11 cellular contexts compared by ENCODE assay signal in genomic region chr3:16433701-16434151, GRCh38.
A peak's percentile ranks its signal among the peaks of the same experiment; 100 is the strongest.
DNase-seq lines count a peak whose midpoint lies in the region; ATAC-seq, FAIRE-seq and TF ChIP-seq lines count a peak whose summit lies in the region.
"Had no signal": no experiment of that assay in that cellular context is flagged by ENCODE, and none has a peak within 500 bp of the region (broad histone marks: within the 10 kb centered on the region; RNA-seq: fewer than 3 reads in every experiment).

No MANE protein-coding gene starts in this region.

- H3K4me1 ChIP-seq in GM12878 (ENCODE audit: control insufficient read depth, insufficient read depth, low read length): peaks cover 39% of the 10 kb centered on the region
- H3K4me1 ChIP-seq in body of pancreas: no peaks in the 10 kb centered on the region
- H3K4me1 ChIP-seq in kidney (ENCODE audit: control insufficient read depth in 1 of 2, insufficient read depth in 1 of 2, low read depth in 1 of 2, low read length in 2 of 2): no peaks in the 10 kb centered on the region

- in situ Hi-C loops in GM12878 (cut with MboI): no loop called here

- H3K27ac ChIP-seq in GM12878 (ENCODE audit: control insufficient read depth, insufficient read depth) (peak overlapping the region; percentile 59), body of pancreas (no peak overlapping the region), kidney (ENCODE audit: low read depth in 2 of 2, low read length in 2 of 2) (no peak overlapping the region)
- H3K27ac ChIP-seq: cardiac muscle cell had no signal

- peak; percentile 80 to 95 for TF ChIP-seq EP300 in GM12878 (IDR thresholded peaks at IDR 0.05; ENCODE audit: borderline replicate concordance in 1 of 2, control insufficient read depth in 1 of 2, low read depth in 2 of 2, low read length in 2 of 2)

- SMC1A ChIA-PET in GM12878 (lab: Charles Lee; ENCODE audit: uncharacterized antibody, unreplicated experiment): interaction anchor here (0.8 to 2.6 kb wide), 11 partner anchors 13 to 78 kb away, joined by 3 to 9 read pairs (median 4); no protein-coding TSS in a partner anchor

- H3K4me2 ChIP-seq in GM12878 (ENCODE audit: control insufficient read depth, insufficient read depth): peak overlapping the region; percentile 78

- H3K9ac ChIP-seq in GM12878 (ENCODE audit: control insufficient read depth, insufficient read depth, low read length) (peak overlapping the region; percentile 9; the same call in 1 of the 2 replicates), kidney (ENCODE audit: low read length in 2 of 2) (no peak overlapping the region)

- TF ChIP-seq CTCF in GM12878 (IDR thresholded peaks at IDR 0.05 in 2 of 3, conservative IDR thresholded peaks at IDR 0.05 in 1 of 3; ENCODE audit: control insufficient read depth in 2 of 3, extremely low read depth in 1 of 3, insufficient read depth in 1 of 3, low read depth in 3 of 3, low read length in 3 of 3) (no peak), body of pancreas (IDR thresholded peaks at IDR 0.05) (no peak), kidney (IDR thresholded peaks at IDR 0.05; ENCODE audit: borderline replicate concordance, extremely low read depth, insufficient read depth) (no peak)

- 1% methylated on average over 13 of the region's 13 CpGs for WGBS in GM12878 (ENCODE audit: insufficient coverage, insufficient replicate concordance, low lambda C conversion rate, missing lambda C conversion rate)
- WGBS in body of pancreas, 2 donors: 82 to 89% methylated on average over 12 to 13 of the region's 13 CpGs

- CTCF ChIA-PET in GM12878 (lab: Yijun Ruan, JAX): interaction anchor here (0.7 to 1.0 kb wide), 2 partner anchors 72 to 116 kb away, joined by 3 to 4 read pairs; no protein-coding TSS in a partner anchor

- TF ChIP-seq POLR2A in GM12878 (IDR thresholded peaks at IDR 0.05; ENCODE audit: low read depth, low read length): no peak
- TF ChIP-seq POLR2A in body of pancreas (IDR thresholded peaks at IDR 0.05): no peak

- RAD21 ChIA-PET in GM12878 (lab: Charles Lee; ENCODE audit: unreplicated experiment): interaction anchor here (0.6 to 2.2 kb wide), 8 partner anchors 16 to 117 kb away, joined by 3 to 11 read pairs (median 4); no protein-coding TSS in a partner anchor

- peaks cover 37% of the 10 kb centered on the region for H3K79me2 ChIP-seq in GM12878 (ENCODE audit: control insufficient read depth, insufficient read depth, low read length)

- no peaks in the 10 kb centered on the region for H4K20me1 ChIP-seq in GM12878 (ENCODE audit: control insufficient read depth, insufficient read depth)

- POLR2A ChIA-PET in GM12878 (lab: Charles Lee): no interaction called here

- ATAC-seq in GM18520 (IDR thresholded peaks at IDR 0.05; ENCODE audit: unreplicated experiment): peak; percentile 59
- ATAC-seq in GM21515 (IDR thresholded peaks at IDR 0.05; ENCODE audit: unreplicated experiment): peak; percentile 85
- ATAC-seq in HG03097 (IDR thresholded peaks at IDR 0.05; ENCODE audit: low FRiP score, unreplicated experiment): peak; percentile 68
- peak; percentile 89 for ATAC-seq in GM12878
- ATAC-seq in body of pancreas: no peak

- H3K27me3 ChIP-seq in GM12878 (replicated peaks in 1 of 2; ENCODE audit: control insufficient read depth in 2 of 2, insufficient read depth in 2 of 2, low read length in 1 of 2) (no peaks in the 10 kb centered on the region), body of pancreas (no peaks in the 10 kb centered on the region)
- H3K27me3 ChIP-seq: cardiac muscle cell had no signal

- BruUV-seq in GM12878 (replicated peaks; lab: Mats Ljungman, UMichigan): no TSS peak

- FAIRE-seq in GM12878 (lab: Jason Lieb, UNC) (peak; percentile 92), kidney (lab: Jason Lieb, UNC) (no peak)

- H3K9me3 ChIP-seq in GM12878 (replicated peaks; ENCODE audit: control insufficient read depth, insufficient read depth, low read length) (no peaks in the 10 kb centered on the region), body of pancreas (no peaks in the 10 kb centered on the region), kidney (ENCODE audit: control insufficient read depth in 1 of 2, low read length in 2 of 2) (no peaks in the 10 kb centered on the region)

- H3K4me3 ChIP-seq in GM12878 (no peak overlapping the region; the same call in 1 of the 2 replicates), body of pancreas (no peak overlapping the region), kidney (ENCODE audit: low read length in 2 of 2) (no peak overlapping the region)
- H3K4me3 ChIP-seq: cardiac muscle cell had no signal

- peaks cover 7 to 15% of the 10 kb centered on the region in 2 experiments for H3K36me3 ChIP-seq in GM12878 (ENCODE audit: control insufficient read depth in 2 of 2, insufficient read depth in 2 of 2, low read length in 1 of 2)
- no peaks in the 10 kb centered on the region for H3K36me3 ChIP-seq in body of pancreas (replicated peaks in 1 of 2; ENCODE audit: insufficient read depth in 1 of 2, low read depth in 2 of 2)
- no peaks in the 10 kb centered on the region for H3K36me3 ChIP-seq in kidney (ENCODE audit: control insufficient read depth in 1 of 2, insufficient read depth in 2 of 2, low read length in 2 of 2)
- H3K36me3 ChIP-seq: cardiac muscle cell had no signal

- intact Hi-C loops in GM12878 (cut with micrococcal nuclease; ENCODE audit: unreplicated experiment): loop anchor here (2.0 to 5.0 kb wide), 2 partner anchors 61 to 119 kb away; no protein-coding TSS in a partner anchor
- intact Hi-C loops in body of pancreas (cut with DNase I): no loop called here
- intact Hi-C loops in kidney (cut with DNase I): no loop called here

- TF ChIP-seq RAD21 in GM12878 (IDR thresholded peaks at IDR 0.05; ENCODE audit: insufficient read depth, low read depth, low read length): no peak; the same call in 1 of the 2 replicates

- no peak overlapping the region for H2AFZ ChIP-seq in GM12878 (ENCODE audit: control insufficient read depth, low read depth, low read length)

- peak; percentile 74 for DNase-seq in GM12878 (ENCODE audit: low read depth, low spot score)
- DNase-seq in superior temporal gyrus (ENCODE audit: extremely low spot score): no peak
- DNase-seq in body of pancreas: no peak
- DNase-seq in NCI-H1048 (lab: John Stamatoyannopoulos, UW): no peak
- no peak for DNase-seq in kidney
- DNase-seq: activated CD8-positive, alpha-beta memory T cell treated with anti-CD3 and anti-CD28 coated beads, Interleukin-2, amount 50 U/mL, for 48 hours; NCI-H2081 treated with DMSO at 0.1 percent for 48 hours had no signal

TF ChIP-seq in GM12878, 131 proteins besides CTCF, POLR2A, EP300 and RAD21 (continues in another document):
- TF ChIP-seq EZH2 (IDR thresholded peaks at IDR 0.05; ENCODE audit: borderline replicate concordance, control insufficient read depth, low read depth, low read length): no peak
- TF ChIP-seq ESRRA (IDR thresholded peaks at IDR 0.05; ENCODE audit: low read length): no peak
- TF ChIP-seq ZNF217 (IDR thresholded peaks at IDR 0.05): peak; percentile 89
- TF ChIP-seq BCL3 (IDR thresholded peaks at IDR 0.05; ENCODE audit: borderline replicate concordance, insufficient read depth, low read depth, low read length, poor library complexity, severe bottlenecking): peak; percentile 74
- TF ChIP-seq LARP7 (IDR thresholded peaks at IDR 0.05): peak; percentile 39; the same call in 1 of the 2 replicates
- TF ChIP-seq BHLHE40 (IDR thresholded peaks at IDR 0.05; ENCODE audit: borderline replicate concordance in 1 of 2, low read depth in 2 of 2, low read length in 1 of 2): peak; percentile 51 to 68; a peak in 3 of 4 replicates
- TF ChIP-seq MXI1 (IDR thresholded peaks at IDR 0.05; ENCODE audit: low read depth, low read length): peak; percentile 58; the same call in 1 of the 2 replicates
- no peak for TF ChIP-seq ZNF274 (IDR thresholded peaks at IDR 0.05; ENCODE audit: insufficient read depth, insufficient read length)
- TF ChIP-seq PAX5 (IDR thresholded peaks at IDR 0.05; ENCODE audit: borderline replicate concordance, low read depth, low read length): peak; percentile 97
- no peak; the same call in 1 of the 2 replicates for TF ChIP-seq JUNB (IDR thresholded peaks at IDR 0.05)
- TF ChIP-seq ZNF207 (IDR thresholded peaks at IDR 0.05; ENCODE audit: borderline replicate concordance): no peak
- peak; percentile 44; the same call in 1 of the 2 replicates for TF ChIP-seq ZNF24 (IDR thresholded peaks at IDR 0.05)
- 0 out of 2 replicates have a peak, but pooled peaks have one; percentile 65 for TF ChIP-seq RELB (IDR thresholded peaks at IDR 0.05; ENCODE audit: low read depth)
- TF ChIP-seq MTA3 (IDR thresholded peaks at IDR 0.05; ENCODE audit: borderline replicate concordance, low read length): no peak; the same call in 1 of the 2 replicates
- peak in 1 of 2 experiments; percentile 75; a peak in 2 of 4 replicates for TF ChIP-seq ETV6 (conservative IDR thresholded peaks at IDR 0.05 in 1 of 2, IDR thresholded peaks at IDR 0.05 in 1 of 2; ENCODE audit: borderline replicate concordance in 1 of 2, low read depth in 1 of 2)
- TF ChIP-seq DPF2 (IDR thresholded peaks at IDR 0.05): peak; percentile 97
- TF ChIP-seq SREBF1 (IDR thresholded peaks at IDR 0.05; ENCODE audit: low read length): no peak
- no peak for TF ChIP-seq RAD51 (IDR thresholded peaks at IDR 0.05)
- no peak for TF ChIP-seq MYC (IDR thresholded peaks at IDR 0.05; ENCODE audit: insufficient read depth, insufficient read length, insufficient replicate concordance, low read length, severe bottlenecking)
